ENCODE assay signal across 18 cellular contexts in genomic region chr4:183628189-183628588, GRCh38.
"Had no signal": no experiment of that assay in that cellular context is flagged by ENCODE, and none has a peak within 500 bp of the region (broad histone marks: within the 10 kb centered on the region; RNA-seq: fewer than 3 reads in every experiment).

No MANE protein-coding gene starts in this region.

- H3K27ac ChIP-seq: colonic mucosa, esophagus squamous epithelium, gastroesophageal sphincter, hepatocyte, right atrium auricular region, sigmoid colon, thyroid gland had no signal

- H3K4me3 ChIP-seq: colonic mucosa, esophagus squamous epithelium, gastroesophageal sphincter, hepatocyte, lung, right atrium auricular region, sigmoid colon, thyroid gland had no signal

- H3K4me2 ChIP-seq: hepatocyte had no signal

- H3K9me3 ChIP-seq: colonic mucosa, esophagus squamous epithelium, gastroesophageal sphincter, right atrium auricular region, sigmoid colon, thyroid gland had no signal

- H3K27me3 ChIP-seq: colonic mucosa, esophagus squamous epithelium, gastroesophageal sphincter, hepatocyte, right atrium auricular region, sigmoid colon, thyroid gland had no signal

- H3K79me2 ChIP-seq: hepatocyte had no signal

- H2AFZ ChIP-seq: hepatocyte had no signal

- DNase-seq: colonic mucosa; dermis blood vessel endothelial cell; esophagus squamous epithelium; foreskin fibroblast; kidney; left cardiac atrium; left ventricle myocardium superior; mesendoderm; naive thymus-derived CD4-positive, alpha-beta T cell; sigmoid colon; small intestine; stimulated activated CD4-positive, alpha-beta T cell treated with anti-CD3 and anti-CD28 coated beads, Interleukin-12 subunit alpha, Interleukin-12 subunit beta, amount 100 ng/mL, for 4 hours; stimulated activated naive CD4-positive, alpha-beta T cell treated with Interleukin-2 at 50 U/mL for 16 hours; thyroid gland had no signal

- H3K36me3 ChIP-seq: colonic mucosa, esophagus squamous epithelium, gastroesophageal sphincter, right atrium auricular region, sigmoid colon, thyroid gland had no signal

- H3K4me1 ChIP-seq: colonic mucosa, gastroesophageal sphincter, right atrium auricular region, sigmoid colon had no signal
